Comparison of ENCODE assay signal across 9 cellular contexts in the genomic region with DNA sequence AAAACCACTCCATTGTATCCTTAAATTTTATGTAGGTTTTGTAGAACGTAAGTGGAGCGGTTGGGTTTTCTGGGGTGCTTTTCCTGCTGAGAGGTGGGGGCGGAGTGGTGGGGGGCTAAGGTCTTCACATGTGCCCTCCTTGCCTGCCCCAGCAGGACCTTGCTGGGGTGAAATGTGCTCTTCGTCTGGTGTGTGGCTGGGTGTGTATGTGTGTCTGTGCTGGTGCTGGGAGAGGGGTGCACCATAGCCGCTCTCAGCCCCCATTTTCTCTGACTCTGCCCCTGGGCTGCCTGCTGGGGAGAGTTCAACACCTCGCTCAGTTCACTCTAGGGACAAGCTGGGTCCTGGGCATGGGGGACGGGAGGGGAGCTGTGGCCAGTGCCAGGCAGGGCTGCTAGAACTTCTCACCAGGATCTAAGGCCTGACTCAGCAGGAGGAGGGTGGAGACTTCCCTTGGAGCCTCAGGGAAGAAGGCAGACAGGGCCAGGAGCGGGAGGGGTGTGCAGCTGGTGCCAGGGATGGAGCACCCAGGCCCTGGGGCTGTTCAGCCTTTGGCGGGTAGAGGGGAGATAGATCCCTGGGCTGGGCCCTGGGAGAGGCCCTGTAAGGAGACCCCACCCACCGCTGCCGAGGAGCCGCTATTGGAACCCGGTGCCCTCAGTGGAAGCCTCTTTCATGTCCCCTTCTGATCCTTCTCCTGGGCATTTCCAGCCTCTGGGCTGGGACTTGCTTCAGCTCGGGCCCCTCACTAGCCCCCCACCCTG. TPM values are rescaled to one million over a fixed set of nuclear protein-coding genes. Genes with fewer than 3 reads are reported as not detected.
DNase-seq lines count a peak whose midpoint lies in the region; ATAC-seq and TF ChIP-seq lines count a peak whose summit lies in the region.
"Had no signal": no experiment of that assay in that cellular context is flagged by ENCODE, and none has a peak within 500 bp of the region (broad histone marks: within the 10 kb centered on the region; RNA-seq: fewer than 3 reads in every experiment).

No MANE protein-coding gene starts in this region.

- TF ChIP-seq CTCF in gastroesophageal sphincter (IDR thresholded peaks at IDR 0.05), result no peak

- no peak for TF ChIP-seq EP300 in gastroesophageal sphincter (IDR thresholded peaks at IDR 0.05)

- H3K9me3 Mint-ChIP-seq in T-helper 2 cell treated with Interferon-gamma antibody and Interleukin-4, amounts not matched to agents 5 μg/mL and 100 μg/mL, for 36 hours, result no peaks in the 10 kb centered on the region

- DNase-seq in T-helper 2 cell treated with Interferon-gamma antibody and Interleukin-4, amounts not matched to agents 5 μg/mL and 100 μg/mL, for 36 hours (ENCODE audit: low spot score), result no peak
- DNase-seq in T-helper 2 cell, result no peak
- DNase-seq in G401 (ENCODE audit: low spot score), result no peak
- no peak for DNase-seq in globus pallidus (ENCODE audit: low spot score)
- DNase-seq: activated CD4-positive, alpha-beta T cell treated with anti-CD3 and anti-CD28 coated beads for 4 hours had no signal

- H3K4me3 ChIP-seq in gastroesophageal sphincter, result peak overlapping the region in 1 of 2 donors; percentile 48
- H3K4me3 ChIP-seq in subcutaneous abdominal adipose tissue (ENCODE audit: low read depth in 1 of 5, low read length in 5 of 5), result peak overlapping the region in 3 of 5 donors; percentile 15 to 76 (median 71)

- H3K27me3 ChIP-seq in gastroesophageal sphincter, result peaks cover 99% of the 10 kb centered on the region
- peaks cover 37 to 57% (median 40%) of the 10 kb centered on the region in 5 donors for H3K27me3 ChIP-seq in subcutaneous abdominal adipose tissue (ENCODE audit: control insufficient read depth in 5 of 5, insufficient read depth in 4 of 5, low read length in 5 of 5)

- in situ Hi-C loops in G401 (cut with HindIII; ENCODE audit: low sequenced_read_pairs), result no loop called here

- H3K36me3 ChIP-seq in gastroesophageal sphincter, result no peaks in the 10 kb centered on the region
- peaks cover 0 to 6% (median 3%) of the 10 kb centered on the region in 5 donors for H3K36me3 ChIP-seq in subcutaneous abdominal adipose tissue (ENCODE audit: control insufficient read depth in 5 of 5, insufficient read depth in 5 of 5, low read length in 5 of 5)

- H3K27me3 Mint-ChIP-seq in T-helper 2 cell treated with Interferon-gamma antibody and Interleukin-4, amounts not matched to agents 5 μg/mL and 100 μg/mL, for 36 hours (ENCODE audit: low read depth), result peaks cover 27% of the 10 kb centered on the region

- H3K27ac ChIP-seq in gastroesophageal sphincter (peak overlapping the region in 3 of 4 donors; percentile 31 to 51 (median 47)), subcutaneous abdominal adipose tissue (ENCODE audit: low read depth, low read length) (peak overlapping the region; percentile 49)

- H3K36me3 Mint-ChIP-seq in T-helper 2 cell treated with Interferon-gamma antibody and Interleukin-4, amounts not matched to agents 5 μg/mL and 100 μg/mL, for 36 hours (ENCODE audit: low read depth), result no peaks in the 10 kb centered on the region

- H3K4me1 ChIP-seq in gastroesophageal sphincter (peaks cover 0 to 47% (median 14%) of the 10 kb centered on the region in 3 donors), subcutaneous abdominal adipose tissue (ENCODE audit: control insufficient read depth in 5 of 5, insufficient read depth in 5 of 5, low read length in 5 of 5) (peaks cover 3 to 58% (median 28%) of the 10 kb centered on the region in 5 donors)

- no peak overlapping the region for H3K9ac ChIP-seq in subcutaneous abdominal adipose tissue (ENCODE audit: low read length in 5 of 5)

- H3K9me3 ChIP-seq in gastroesophageal sphincter (no peaks in the 10 kb centered on the region), subcutaneous abdominal adipose tissue (ENCODE audit: control insufficient read depth in 5 of 5, low read length in 5 of 5) (no peaks in the 10 kb centered on the region)

- peak overlapping the region; percentile 27 for H3K27ac Mint-ChIP-seq in T-helper 2 cell treated with Interferon-gamma antibody and Interleukin-4, amounts not matched to agents 5 μg/mL and 100 μg/mL, for 36 hours

- TF ChIP-seq POLR2A in gastroesophageal sphincter (IDR thresholded peaks at IDR 0.05), result peak in 1 of 2 donors; percentile 17

- ATAC-seq in SK-N-SH treated with all-trans-retinoic acid at 6 μM for 48 hours, result peak; percentile 79
- peak; percentile 34 for ATAC-seq in gastroesophageal sphincter
- no peak for ATAC-seq in GM18498 (IDR thresholded peaks at IDR 0.05; ENCODE audit: unreplicated experiment)

- no peak overlapping the region for H3K4me3 Mint-ChIP-seq in T-helper 2 cell treated with Interferon-gamma antibody and Interleukin-4, amounts not matched to agents 5 μg/mL and 100 μg/mL, for 36 hours

- WGBS in gastroesophageal sphincter (ENCODE audit: low coverage in 1 of 2), 2 donors, result 67 to 81% methylated on average over 4 to 5 of the region's 14 CpGs

- peaks cover 23% of the 10 kb centered on the region for H3K4me1 Mint-ChIP-seq in T-helper 2 cell treated with Interferon-gamma antibody and Interleukin-4, amounts not matched to agents 5 μg/mL and 100 μg/mL, for 36 hours (ENCODE audit: low read depth)

TF ChIP-seq in SK-N-SH treated with all-trans-retinoic acid at 6 μM for 48 hours, 23 proteins besides CTCF, POLR2A, EP300 and RAD21:
- TF ChIP-seq ARNTL (CRISPR knock-in tag; IDR thresholded peaks at IDR 0.05; ENCODE audit: borderline replicate concordance, low read depth), result no peak
- TF ChIP-seq ZC3H10 (CRISPR knock-in tag; IDR thresholded peaks at IDR 0.05), result no peak
- no peak for TF ChIP-seq ZFP3 (CRISPR knock-in tag; IDR thresholded peaks at IDR 0.05)
- TF ChIP-seq ZFP30 (CRISPR knock-in tag; IDR thresholded peaks at IDR 0.05), result no peak
TF ChIP-seq in SK-N-SH treated with all-trans-retinoic acid at 6 μM for 48 hours: peak in this region for 0.

RNA-seq across cellular contexts. Expression of a gene that starts 4.8 kb away (rescaled TPM):
- total RNA-seq in gastroesophageal sphincter, result 10 to 100 TPM in 1 of 4 donors, 1 to 10 TPM in 3; 4.4 to 13.3 (median 7.1) TPM
- total RNA-seq in G401 (2014; rRNA removed; shearing (Covaris generic)), result 1.2 TPM in 1 of 2 replicates, not detected in the other

RNA-seq across cellular contexts. Expression of a gene that starts 8.7 kb away (rescaled TPM):
- total RNA-seq in gastroesophageal sphincter, result 1 to 10 TPM in 1 of 4 donors, under 1 TPM in 2, not detected in 1; 0.40 to 1.6 (median 0.58) TPM
- 0.81 and 1.8 TPM in 2 replicates for total RNA-seq in G401 (2014; rRNA removed; shearing (Covaris generic))

RNA-seq across cellular contexts. Expression of a gene that starts 18.3 kb away (rescaled TPM):
- total RNA-seq in gastroesophageal sphincter, result 10 to 100 TPM; 28.1 to 39.7 (median 33.6) TPM
- 29.2 and 44.0 TPM in 2 replicates for total RNA-seq in G401 (2014; rRNA removed; shearing (Covaris generic))

RNA-seq across cellular contexts. Expression of a gene that starts 34.7 kb away (rescaled TPM):
- total RNA-seq in gastroesophageal sphincter, result 10 to 100 TPM in 2 of 4 donors, 1 to 10 TPM in 2; 3.4 to 16.0 (median 10.5) TPM
- 32.9 and 33.4 TPM in 2 replicates for total RNA-seq in G401 (2014; rRNA removed; shearing (Covaris generic))

RNA-seq across cellular contexts. Expression of a gene that starts 35.2 kb away (rescaled TPM):
- total RNA-seq in gastroesophageal sphincter, result 1 to 10 TPM in 1 of 4 donors, under 1 TPM in 3; 0.50 to 1.1 (median 0.66) TPM
- total RNA-seq in G401 (2014; rRNA removed; shearing (Covaris generic)), result 4.2 and 5.0 TPM in 2 replicates
